In genomic region chr11:130876931-130877330, GRCh38 we compare ENCODE assay signal across 26 cellular contexts. TPM values are rescaled to one million over a fixed set of nuclear protein-coding genes. Genes with fewer than 3 reads are reported as not detected.
DNase-seq lines count a peak whose midpoint lies in the region; ATAC-seq and TF ChIP-seq lines count a peak whose summit lies in the region.
"Had no signal": no experiment of that assay in that cellular context is flagged by ENCODE, and none has a peak within 500 bp of the region (broad histone marks: within the 10 kb centered on the region; RNA-seq: fewer than 3 reads in every experiment).

No MANE protein-coding gene starts in this region.

- no peak overlapping the region for H2BK120ac ChIP-seq in mesendoderm (ENCODE audit: low read depth, low read length)

- H3K27me3 ChIP-seq in adipocyte (replicated peaks; ENCODE audit: control insufficient read depth, insufficient read depth, low read length) (no peaks in the 10 kb centered on the region), mesendoderm (ENCODE audit: insufficient read depth, low read length, poor library complexity) (no peaks in the 10 kb centered on the region)
- H3K27me3 ChIP-seq: gastrocnemius medialis, hepatocyte, right lobe of liver, SJSA1, suprapubic skin had no signal

- H2BK15ac ChIP-seq in mesendoderm (replicated peaks; ENCODE audit: low read depth): no peak overlapping the region

- peak overlapping the region; percentile 73 to 84 for H3K27ac ChIP-seq in coronary artery
- H3K27ac ChIP-seq in mesendoderm (ENCODE audit: low read depth, low read length): peak overlapping the region; percentile 62
- H3K27ac ChIP-seq in substantia nigra (ENCODE audit: low read depth, low read length, poor library complexity, severe bottlenecking): peak overlapping the region; percentile 90
- H3K27ac ChIP-seq: right lobe of liver, RWPE1, SJSA1, suprapubic skin had no signal

- no peak overlapping the region for H3K4me2 ChIP-seq in mesendoderm (ENCODE audit: low read length)
- H3K4me2 ChIP-seq: hepatocyte had no signal

- peak overlapping the region; percentile 69 for H3K18ac ChIP-seq in mesendoderm (ENCODE audit: low read length)

- no peaks in the 10 kb centered on the region for H3K9me3 ChIP-seq in adipocyte (ENCODE audit: control insufficient read depth, low read length)
- H3K9me3 ChIP-seq: gastrocnemius medialis, right lobe of liver, SJSA1, suprapubic skin had no signal

- H2AK5ac ChIP-seq in mesendoderm (ENCODE audit: low read length): no peak overlapping the region

- H3K4me1 ChIP-seq in adipocyte (ENCODE audit: control insufficient read depth, insufficient read depth, low read length) (peaks cover 36% of the 10 kb centered on the region), mesendoderm (ENCODE audit: control insufficient read depth, low read depth, low read length) (peaks cover 13% of the 10 kb centered on the region)
- H3K4me1 ChIP-seq: right lobe of liver had no signal

- no peak overlapping the region for H4K5ac ChIP-seq in mesendoderm (ENCODE audit: low read length)

- H3K4ac ChIP-seq in mesendoderm (ENCODE audit: low read depth, low read length): peak overlapping the region; percentile 62

- H4K8ac ChIP-seq in mesendoderm (ENCODE audit: low read depth, low read length): no peak overlapping the region

- no peak for DNase-seq in adipocyte (ENCODE audit: low read depth)
- DNase-seq in coronary artery (ENCODE audit: low spot score): no peak
- DNase-seq in mesendoderm: peak; percentile 58
- DNase-seq in substantia nigra (lab: John Stamatoyannopoulos, UW): no peak
- DNase-seq in NCI-H82 (lab: John Stamatoyannopoulos, UW): no peak
- no peak for DNase-seq in GF-D8 (lab: John Stamatoyannopoulos, UW)
- DNase-seq: activated CD4-positive, alpha-beta T cell treated with anti-CD3 and anti-CD28 coated beads, Interleukin-2, amount 10 ng/mL, durations not matched to agents 7 days and 5 days; central memory CD4-positive, alpha-beta T cell; gastrocnemius medialis; Kasumi-1; kidney glomerular epithelial cell; NCI-H1436; NCI-H2081; right lobe of liver; stimulated activated CD4-positive, alpha-beta T cell treated with anti-CD3 and anti-CD28 coated beads, Interleukin-4, amount 100 ng/mL, for 4 hours; T-helper 1 cell had no signal

- H3K4me3 ChIP-seq in adipocyte (ENCODE audit: low read length): no peak overlapping the region
- no peak overlapping the region for H3K4me3 ChIP-seq in coronary artery
- no peak overlapping the region for H3K4me3 ChIP-seq in mesendoderm (ENCODE audit: low read length)
- H3K4me3 ChIP-seq: gastrocnemius medialis, hepatocyte, right lobe of liver, SJSA1, suprapubic skin had no signal

- ATAC-seq in HG03378 (IDR thresholded peaks at IDR 0.05; ENCODE audit: unreplicated experiment): no peak
- no peak for ATAC-seq in HG02938 (IDR thresholded peaks at IDR 0.05; ENCODE audit: unreplicated experiment)
- ATAC-seq: activated naive CD4-positive, alpha-beta T cell treated with anti-CD3 and anti-CD28 coated beads, Interleukin-2, amount 50 U/mL, for 72 hours; gastrocnemius medialis; HCT116; HepG2; right lobe of liver; WTC11 had no signal

- TF ChIP-seq CTCF in coronary artery (IDR thresholded peaks at IDR 0.05): no peak

- H3K9ac ChIP-seq in adipocyte (ENCODE audit: low read length) (peak overlapping the region; percentile 38), mesendoderm (ENCODE audit: low read length) (no peak overlapping the region)

- WGBS in mesendoderm (ENCODE audit: extremely low coverage, insufficient coverage, low lambda C conversion rate): no CpG with 5 or more reads among the region's 5 CpGs

- no peaks in the 10 kb centered on the region for H3K79me2 ChIP-seq in mesendoderm (ENCODE audit: control insufficient read depth, insufficient read depth, low read length)
- H3K79me2 ChIP-seq: hepatocyte had no signal

- peaks cover 82% of the 10 kb centered on the region for H3K36me3 ChIP-seq in adipocyte (ENCODE audit: control insufficient read depth, insufficient read depth, low read length, severe bottlenecking)
- H3K36me3 ChIP-seq in mesendoderm (ENCODE audit: control insufficient read depth, insufficient read depth, low read length): peaks cover 6% of the 10 kb centered on the region

- no peak overlapping the region for H2BK5ac ChIP-seq in mesendoderm (ENCODE audit: low read length)

- H3K23ac ChIP-seq in mesendoderm (ENCODE audit: low read length): no peak overlapping the region

- no peak overlapping the region for H3K56ac ChIP-seq in mesendoderm (ENCODE audit: low read length)

- H3K79me1 ChIP-seq in mesendoderm (ENCODE audit: low read length): no peaks in the 10 kb centered on the region

RNA-seq across cellular contexts. Expression of gene SNX19, which starts 39.3 kb away (rescaled TPM):
- 15.2 TPM for polyA plus RNA-seq in mesendoderm (2013, experiment 1 of 2)
- polyA plus RNA-seq in mesendoderm (2013, experiment 2 of 2): 15.8 TPM
